1 cellular context compared by ENCODE assay signal in the genomic region with DNA sequence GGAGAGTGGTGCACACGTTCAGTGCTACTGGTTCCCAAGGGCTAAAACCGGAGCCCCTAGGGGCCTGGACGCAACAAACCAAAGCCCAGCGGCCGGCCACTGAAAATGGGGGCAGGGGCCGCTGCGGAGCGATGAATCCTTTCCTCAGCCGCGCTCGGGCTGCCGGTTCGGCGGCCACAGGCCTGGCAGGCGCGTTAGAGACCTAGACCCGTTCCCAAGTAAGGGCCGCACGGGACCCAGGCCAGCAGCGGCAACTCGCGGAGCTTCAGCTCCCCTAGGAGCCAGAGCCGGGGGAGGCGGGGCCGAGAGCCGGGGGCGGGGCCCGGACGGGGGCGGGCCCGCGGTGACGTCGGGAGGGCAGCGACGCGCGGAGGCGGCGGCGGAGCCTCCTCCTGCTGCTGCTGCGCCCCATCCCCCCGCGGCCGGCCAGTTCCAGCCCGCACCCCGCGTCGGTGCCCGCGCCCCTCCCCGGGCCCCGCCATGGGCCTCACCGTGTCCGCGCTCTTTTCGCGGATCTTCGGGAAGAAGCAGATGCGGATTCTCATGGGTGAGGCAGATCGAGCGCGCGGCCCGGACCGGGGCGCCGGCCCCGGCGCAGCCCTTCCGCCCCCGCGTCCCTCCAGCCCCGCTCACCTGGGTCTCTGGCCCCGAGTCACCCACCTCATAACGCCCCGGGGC.
TF ChIP-seq lines count a peak whose summit lies in the region.

Gene ARF5, plus strand, starts transcription at position 393 of the 678 bp plus-strand sequence. Its CDS starts 88 bp downstream, at position 481.

TF ChIP-seq in H1, 55 proteins besides CTCF, POLR2A, EP300 and RAD21:
- TF ChIP-seq SIX5 (IDR thresholded peaks at IDR 0.05; ENCODE audit: low read depth, low read length) (no peak), ASH2L (IDR thresholded peaks at IDR 0.05; ENCODE audit: low read length) (peak; percentile 87), RXRA (IDR thresholded peaks at IDR 0.05; ENCODE audit: insufficient read depth, low read depth, low read length) (no peak), SRF (IDR thresholded peaks at IDR 0.05; ENCODE audit: low read depth, low read length) (0 out of 2 replicates have a peak, but pooled peaks have one; percentile 38), EGR1 (IDR thresholded peaks at IDR 0.05; ENCODE audit: borderline replicate concordance, low read depth, low read length) (peak; percentile 75), TBP (IDR thresholded peaks at IDR 0.05; ENCODE audit: low read depth, low read length) (peak; percentile 29; the same call in 1 of the 2 replicates), CEBPB (IDR thresholded peaks at IDR 0.05; ENCODE audit: low read depth, low read length) (no peak), FOSL1 (IDR thresholded peaks at IDR 0.05; ENCODE audit: insufficient read depth, low read depth, low read length) (no peak), KDM4A (IDR thresholded peaks at IDR 0.05; ENCODE audit: low read depth, low read length, severe bottlenecking) (peak; percentile 44), POLR2AphosphoS5 (IDR thresholded peaks at IDR 0.05; ENCODE audit: low read depth, low read length) (peak; percentile 79), TAF1 (IDR thresholded peaks at IDR 0.05; ENCODE audit: low read depth, low read length) (peak; percentile 27; the same call in 1 of the 2 replicates), MAX (IDR thresholded peaks at IDR 0.05) (peak; percentile 39; the same call in 1 of the 2 replicates), BCL11A (IDR thresholded peaks at IDR 0.05; ENCODE audit: low read depth in 2 of 2, low read length in 2 of 2) (no peak), PHF8 (conservative IDR thresholded peaks at IDR 0.05; ENCODE audit: low read depth, low read length) (peak; percentile 77; the same call in 1 of the 2 replicates), TCF12 (IDR thresholded peaks at IDR 0.05; ENCODE audit: low read depth, low read length) (0 out of 2 replicates have a peak, but pooled peaks have one; percentile 59), RBBP5 (IDR thresholded peaks at IDR 0.05; ENCODE audit: borderline replicate concordance, low read depth, low read length) (peak; percentile 99), SIN3A (conservative IDR thresholded peaks at IDR 0.05 in 1 of 2, IDR thresholded peaks at IDR 0.05 in 1 of 2; ENCODE audit: low read depth in 1 of 2, low read length in 2 of 2) (no peak), CREB1 (IDR thresholded peaks at IDR 0.05) (peak; percentile 92)
